ENCODE assay signal across 8 cellular contexts in the genomic region with DNA sequence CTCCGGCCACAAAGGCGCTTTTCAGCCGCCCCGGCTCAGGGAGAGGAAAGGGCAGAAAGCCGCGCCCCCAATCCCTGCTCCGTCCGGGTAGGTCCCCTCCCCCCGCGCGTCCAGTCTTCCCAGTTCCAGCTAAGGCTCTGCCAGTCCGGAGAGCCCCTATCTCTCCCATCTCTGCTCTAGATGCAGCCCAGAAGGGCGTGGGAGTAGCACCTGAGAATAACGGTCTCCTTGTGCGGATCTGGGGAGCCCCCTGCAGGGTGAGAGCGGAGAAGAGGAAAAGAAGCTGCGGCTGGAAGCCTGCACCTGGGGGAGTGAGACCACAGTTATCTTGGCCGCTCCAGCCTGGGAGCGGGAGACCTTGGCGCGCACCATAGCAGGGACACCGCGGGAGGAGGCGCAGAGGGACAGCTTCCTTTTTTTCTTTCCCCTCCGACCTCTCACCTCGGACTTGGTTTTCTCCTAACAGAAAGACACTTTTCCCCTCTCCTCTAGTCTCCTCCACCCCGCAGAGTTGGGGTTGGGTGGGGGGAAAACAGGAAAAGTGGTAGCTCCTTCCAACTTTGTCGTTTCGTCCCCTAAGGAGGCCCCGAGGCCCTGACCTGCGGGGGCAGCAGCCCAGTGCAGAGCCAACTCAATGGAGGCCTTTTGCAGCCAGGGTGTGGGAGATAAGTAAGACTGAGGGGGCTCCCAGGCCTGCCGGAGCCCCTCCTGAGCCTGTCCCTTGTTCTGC. TPM values are rescaled to one million over a fixed set of nuclear protein-coding genes. Genes with fewer than 3 reads are reported as not detected.
DNase-seq lines count a peak whose midpoint lies in the region; ATAC-seq and TF ChIP-seq lines count a peak whose summit lies in the region.

No MANE protein-coding gene starts in this region.

- peak; percentile 35 for DNase-seq in CD1c-positive myeloid dendritic cell (ENCODE audit: extremely low spot score)
- DNase-seq in UCSD-AML1 (lab: John Stamatoyannopoulos, UW; ENCODE audit: unreplicated experiment): peak; percentile 60
- no peak for DNase-seq in breast epithelium (ENCODE audit: low spot score in 2 of 2)
- no peak for DNase-seq in left lobe of liver (ENCODE audit: low spot score)
- peak; percentile 48 to 50 for DNase-seq in stimulated activated CD8-positive, alpha-beta memory T cell treated with anti-CD3 and anti-CD28 coated beads, Interleukin-2, amount 100 ng/mL, for 48 hours (ENCODE audit: low read depth in 2 of 2)

- H3K27me3 ChIP-seq in HUES6 (ENCODE audit: control insufficient read depth, insufficient read depth, low read length) (peaks cover 87% of the 10 kb centered on the region), breast epithelium (peaks cover 11 to 60% of the 10 kb centered on the region in 2 donors)

- ATAC-seq in left lobe of liver: peak; percentile 17
- ATAC-seq in HG03025 (IDR thresholded peaks at IDR 0.05; ENCODE audit: low FRiP score, unreplicated experiment): no peak
- no peak for ATAC-seq in HG03469 (IDR thresholded peaks at IDR 0.05; ENCODE audit: unreplicated experiment)

- H3K4me1 ChIP-seq in HUES6 (ENCODE audit: control insufficient read depth, insufficient read depth, low read length) (peaks cover 34% of the 10 kb centered on the region), breast epithelium (peaks cover 18 to 28% of the 10 kb centered on the region in 2 donors)

- H3K36me3 ChIP-seq in HUES6 (ENCODE audit: control insufficient read depth, insufficient read depth, low read length) (peaks cover 9% of the 10 kb centered on the region), breast epithelium (no peaks in the 10 kb centered on the region)

- no peak overlapping the region for H3K9ac ChIP-seq in HUES6 (ENCODE audit: low read length)

- intact Hi-C loops in breast epithelium (cut with DNase I; ENCODE audit: low total_unique reads): no loop called here

- TF ChIP-seq CTCF in breast epithelium (IDR thresholded peaks at IDR 0.05): peak in 1 of 3 donors; percentile 21

- H3K4me3 ChIP-seq in HUES6 (ENCODE audit: low read depth, low read length) (peak overlapping the region; percentile 39), breast epithelium (peak overlapping the region; percentile 9 to 43 (median 27))

- H3K9me3 ChIP-seq in HUES6 (ENCODE audit: control insufficient read depth, insufficient read depth, low read depth, low read length): no peaks in the 10 kb centered on the region
- no peaks in the 10 kb centered on the region for H3K9me3 ChIP-seq in breast epithelium

- TF ChIP-seq POLR2A in breast epithelium (IDR thresholded peaks at IDR 0.05): no peak

- H3K27ac ChIP-seq in HUES6 (ENCODE audit: low read depth, low read length): no peak overlapping the region
- H3K27ac ChIP-seq in breast epithelium: no peak overlapping the region

RNA-seq across cellular contexts. Expression of a gene that starts 2.4 kb away (rescaled TPM):
- total RNA-seq in breast epithelium: 1 to 10 TPM in 2 of 3 donors, under 1 TPM in 1; 0.29 to 1.6 (median 1.4) TPM
- not detected for total RNA-seq in left lobe of liver

RNA-seq across cellular contexts. Expression of a gene that starts 18.4 kb away (rescaled TPM):
- total RNA-seq in breast epithelium (10 to 100 TPM; 37.6 to 73.0 (median 58.3) TPM), left lobe of liver (17.7 TPM)

RNA-seq across cellular contexts. Expression of a gene that starts 22.5 kb away (rescaled TPM):
- 1 to 10 TPM in 1 of 3 donors, under 1 TPM in 1, not detected in 1; 0.59 to 1.3 TPM for total RNA-seq in breast epithelium
- total RNA-seq in left lobe of liver: 0.18 TPM

RNA-seq across cellular contexts. Expression of a gene that starts 31.7 kb away (rescaled TPM):
- total RNA-seq in breast epithelium: 10 to 100 TPM; 35.4 to 51.4 (median 45.9) TPM
- 44.8 TPM for total RNA-seq in left lobe of liver

RNA-seq across cellular contexts. Expression of a gene that starts 38.9 kb away (rescaled TPM):
- total RNA-seq in breast epithelium (100 to 1,000 TPM; 329 to 646 (median 567) TPM), left lobe of liver (144 TPM)

Comparison
In these comparisons a context has a peak if more than half of its experiments do, and no peak if none do; other contexts are left out.
1. DNase-seq: peak in CD1c-positive myeloid dendritic cell (single experiment), UCSD-AML1 (single experiment) and stimulated activated CD8-positive, alpha-beta memory T cell treated with anti-CD3 and anti-CD28 coated beads, Interleukin-2, amount 100 ng/mL, for 48 hours (2 of 2); none in breast epithelium (0 of 2) and left lobe of liver (single experiment).